In genomic region chr2:216474925-216475670, GRCh38 we compare ENCODE assay signal across 9 cellular contexts. TPM values are rescaled to one million over a fixed set of nuclear protein-coding genes. Genes with fewer than 3 reads are reported as not detected.
DNase-seq lines count a peak whose midpoint lies in the region; ATAC-seq lines count a peak whose summit lies in the region.
"Had no signal": no experiment of that assay in that cellular context is flagged by ENCODE, and none has a peak within 500 bp of the region (broad histone marks: within the 10 kb centered on the region; RNA-seq: fewer than 3 reads in every experiment).

No MANE protein-coding gene starts in this region.

- no peaks in the 10 kb centered on the region for H3K27me3 Mint-ChIP-seq in T-helper 17 cell

- ATAC-seq in HG02973 (IDR thresholded peaks at IDR 0.05; ENCODE audit: unreplicated experiment), result peak; percentile 80
- ATAC-seq in T-helper 17 cell, result peak; percentile 61
- peak; percentile 79 for ATAC-seq in stimulated activated effector memory CD8-positive, alpha-beta T cell treated with anti-CD3 and anti-CD28 coated beads, Interleukin-12 subunit alpha, Interleukin-12 subunit beta, amount 100 ng/mL, for 72 hours
- ATAC-seq in GM19455 (IDR thresholded peaks at IDR 0.05; ENCODE audit: unreplicated experiment), result no peak

- peak overlapping the region; percentile 67 for H3K4me3 Mint-ChIP-seq in T-helper 17 cell
- no peak overlapping the region for H3K4me3 Mint-ChIP-seq in stimulated activated effector memory CD8-positive, alpha-beta T cell treated with anti-CD3 and anti-CD28 coated beads, Interleukin-12 subunit alpha, Interleukin-12 subunit beta, amount 100 ng/mL, for 72 hours
- H3K4me3 Mint-ChIP-seq: H9 had no signal

- no peak overlapping the region for H3K27ac Mint-ChIP-seq in T-helper 17 cell
- no peak overlapping the region for H3K27ac Mint-ChIP-seq in stimulated activated effector memory CD8-positive, alpha-beta T cell treated with anti-CD3 and anti-CD28 coated beads, Interleukin-12 subunit alpha, Interleukin-12 subunit beta, amount 100 ng/mL, for 72 hours
- H3K27ac Mint-ChIP-seq: H9 had no signal

- H3K4me1 Mint-ChIP-seq in T-helper 17 cell, result peaks cover 5% of the 10 kb centered on the region
- peaks cover 8% of the 10 kb centered on the region for H3K4me1 Mint-ChIP-seq in stimulated activated effector memory CD8-positive, alpha-beta T cell treated with anti-CD3 and anti-CD28 coated beads, Interleukin-12 subunit alpha, Interleukin-12 subunit beta, amount 100 ng/mL, for 72 hours

- H3K36me3 Mint-ChIP-seq in T-helper 17 cell (ENCODE audit: low read depth), result no peaks in the 10 kb centered on the region
- peaks cover 48% of the 10 kb centered on the region for H3K36me3 Mint-ChIP-seq in stimulated activated effector memory CD8-positive, alpha-beta T cell treated with anti-CD3 and anti-CD28 coated beads, Interleukin-12 subunit alpha, Interleukin-12 subunit beta, amount 100 ng/mL, for 72 hours

- H3K9me3 Mint-ChIP-seq in stimulated activated effector memory CD8-positive, alpha-beta T cell treated with anti-CD3 and anti-CD28 coated beads, Interleukin-12 subunit alpha, Interleukin-12 subunit beta, amount 100 ng/mL, for 72 hours, result no peaks in the 10 kb centered on the region
- H3K9me3 Mint-ChIP-seq: H9 had no signal

- peak; percentile 61 for DNase-seq in activated CD8-positive, alpha-beta memory T cell treated with anti-CD3 and anti-CD28 coated beads for 24 hours
- DNase-seq in activated CD8-positive, alpha-beta memory T cell treated with anti-CD3 and anti-CD28 coated beads, Interleukin-2, amount 50 U/mL, for 4 hours, result no peak
- DNase-seq in T-helper 17 cell (no peak), AG08395 (ENCODE audit: low spot score) (no peak), AG20443 (ENCODE audit: low spot score) (no peak)
- no peak for DNase-seq in stimulated activated effector memory CD8-positive, alpha-beta T cell treated with anti-CD3 and anti-CD28 coated beads, Interleukin-12 subunit alpha, Interleukin-12 subunit beta, amount 100 ng/mL, for 72 hours (ENCODE audit: low spot score in 2 of 2)
- DNase-seq: H9 had no signal

- H3K9me3 ChIP-seq in T-helper 17 cell (ENCODE audit: control insufficient read depth, low read length, poor library complexity, severe bottlenecking), result no peaks in the 10 kb centered on the region

RNA-seq across cellular contexts. Expression of gene RPL37A, which starts 23.5 kb away (rescaled TPM):
- 1,000 to 10,000 TPM; 3,101 to 3,324 TPM for total RNA-seq in T-helper 17 cell
